ENCODE assay signal across 10 cellular contexts in the genomic region with DNA sequence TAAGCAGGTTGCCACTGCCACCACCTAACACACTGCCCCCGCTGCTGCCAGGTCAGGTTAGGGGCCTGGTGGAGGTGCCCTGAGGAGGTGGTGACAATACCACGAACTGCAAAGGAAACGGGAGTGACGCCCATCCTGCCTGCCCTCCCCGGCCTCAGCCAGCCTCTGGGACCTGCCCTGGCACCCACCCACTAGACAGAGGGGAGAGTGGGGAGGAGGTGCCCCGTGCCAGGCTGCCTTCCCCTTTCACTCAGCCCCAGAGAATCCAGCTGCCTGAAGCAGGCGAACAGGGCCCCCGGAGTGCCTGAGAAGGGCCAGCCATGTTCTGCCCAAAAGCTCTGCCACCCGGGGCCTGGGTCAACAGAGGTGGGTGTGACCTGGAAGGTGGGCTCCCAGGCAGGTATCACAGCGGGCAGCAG. TPM values are rescaled to one million over a fixed set of nuclear protein-coding genes. Genes with fewer than 3 reads are reported as not detected.
DNase-seq lines count a peak whose midpoint lies in the region; ATAC-seq lines count a peak whose summit lies in the region.
"Had no signal": no experiment of that assay in that cellular context is flagged by ENCODE, and none has a peak within 500 bp of the region (broad histone marks: within the 10 kb centered on the region; RNA-seq: fewer than 3 reads in every experiment).

No MANE protein-coding gene starts in this region.

- H3K4me3 Mint-ChIP-seq in memory B cell = no peak overlapping the region

- H3K36me3 Mint-ChIP-seq in memory B cell = no peaks in the 10 kb centered on the region

- H3K4me1 Mint-ChIP-seq in memory B cell = peaks cover 3% of the 10 kb centered on the region

- no peak overlapping the region for H3K27ac Mint-ChIP-seq in memory B cell

- ATAC-seq in memory B cell (ENCODE audit: low read depth) (peak; percentile 19), GM21447 (IDR thresholded peaks at IDR 0.05; ENCODE audit: unreplicated experiment) (no peak)

- no peaks in the 10 kb centered on the region for H3K9me3 Mint-ChIP-seq in memory B cell

- peaks cover 6% of the 10 kb centered on the region for H3K27me3 Mint-ChIP-seq in memory B cell

- DNase-seq in T-helper 9 cell = peak; percentile 49
- DNase-seq in activated T-helper 1 cell treated with anti-CD3 and anti-CD28 coated beads, Interleukin-2, amount 50 U/mL, for 16 hours (ENCODE audit: low read depth in 1 of 2, low spot score in 1 of 2) = peak; percentile 17
- DNase-seq in memory B cell (ENCODE audit: low spot score in 2 of 2) = no peak
- DNase-seq in stimulated activated CD8-positive, alpha-beta memory T cell treated with anti-CD3 and anti-CD28 coated beads, Interleukin-7, amount 100 ng/mL, for 4 hours (ENCODE audit: low read depth in 2 of 2) = peak; percentile 45 to 65
- DNase-seq in NCI-H510A treated with DMSO at 0.1 percent for 48 hours (lab: John Stamatoyannopoulos, UW) = no peak
- no peak for DNase-seq in MV-4-11 (lab: John Stamatoyannopoulos, UW)
- no peak for DNase-seq in occipital lobe (lab: John Stamatoyannopoulos, UW)
- DNase-seq: H7, WERI-Rb-1 had no signal

RNA-seq across cellular contexts. Expression of gene FOSL2, which starts 44.5 kb away (rescaled TPM):
- total RNA-seq in occipital lobe = 6.2 TPM

Comparison
In these comparisons a context has a peak if more than half of its experiments do, and no peak if none do; other contexts are left out.
1. DNase-seq: peak in T-helper 9 cell (single experiment), activated T-helper 1 cell treated with anti-CD3 and anti-CD28 coated beads, Interleukin-2, amount 50 U/mL, for 16 hours (2 of 2) and stimulated activated CD8-positive, alpha-beta memory T cell treated with anti-CD3 and anti-CD28 coated beads, Interleukin-7, amount 100 ng/mL, for 4 hours (2 of 2); none in memory B cell (0 of 2), NCI-H510A treated with DMSO at 0.1 percent for 48 hours (single experiment), MV-4-11 (single experiment) and occipital lobe (single experiment).